In genomic region chr17:1766382-1767135, GRCh38 we compare ENCODE assay signal across 1 cellular context.
A peak's percentile ranks its signal among the peaks of the same experiment; 100 is the strongest.
TF ChIP-seq lines count a peak whose summit lies in the region.

No MANE protein-coding gene starts in this region.

TF ChIP-seq in HepG2, 621 proteins besides CTCF, POLR2A, EP300 and RAD21:
- TF ChIP-seq NFKBIZ (CRISPR knock-in tag; IDR thresholded peaks at IDR 0.05) (no peak), AHR (CRISPR knock-in tag; IDR thresholded peaks at IDR 0.05) (no peak), AGO2 (optimal IDR thresholded peaks at IDR 0.05; ENCODE audit: low read depth, low read length) (peak; percentile 94), ZNF468 (CRISPR knock-in tag; IDR thresholded peaks at IDR 0.05) (no peak), RBFOX2 (IDR thresholded peaks at IDR 0.05; ENCODE audit: low read depth, low read length) (peak; percentile 79), ZFYVE20 (CRISPR knock-in tag; IDR thresholded peaks at IDR 0.05; ENCODE audit: borderline replicate concordance, low read depth) (no peak), ZXDC (CRISPR knock-in tag; IDR thresholded peaks at IDR 0.05) (0 out of 2 replicates have a peak, but pooled peaks have one; percentile 29), ZNF761 (CRISPR knock-in tag; conservative IDR thresholded peaks at IDR 0.05) (no peak), ZNF501 (CRISPR knock-in tag; IDR thresholded peaks at IDR 0.05) (no peak), MAZ (IDR thresholded peaks at IDR 0.05; ENCODE audit: borderline replicate concordance, low read depth, low read length) (no peak), MAZ (CRISPR knock-in tag; IDR thresholded peaks at IDR 0.05; ENCODE audit: low read depth) (no peak), ZC3H13 (CRISPR knock-in tag; IDR thresholded peaks at IDR 0.05) (no peak), POLR2AphosphoS2 (IDR thresholded peaks at IDR 0.05; ENCODE audit: low read depth, low read length) (no peak), MYC (CRISPR knock-in tag; IDR thresholded peaks at IDR 0.05; ENCODE audit: borderline replicate concordance) (no peak)
- TF ChIP-seq, protein P1, sequence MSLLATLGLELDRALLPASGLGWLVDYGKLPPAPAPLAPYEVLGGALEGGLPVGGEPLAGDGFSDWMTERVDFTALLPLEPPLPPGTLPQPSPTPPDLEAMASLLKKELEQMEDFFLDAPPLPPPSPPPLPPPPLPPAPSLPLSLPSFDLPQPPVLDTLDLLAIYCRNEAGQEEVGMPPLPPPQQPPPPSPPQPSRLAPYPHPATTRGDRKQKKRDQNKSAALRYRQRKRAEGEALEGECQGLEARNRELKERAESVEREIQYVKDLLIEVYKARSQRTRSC (CRISPR knock-in tag; IDR thresholded peaks at IDR 0.05; ENCODE audit: low read depth), result no peak
